ENCODE assay signal across 21 cellular contexts in genomic region chr12:12153596-12153995, GRCh38.
"Had no signal": no experiment of that assay in that cellular context is flagged by ENCODE, and none has a peak within 500 bp of the region (broad histone marks: within the 10 kb centered on the region; RNA-seq: fewer than 3 reads in every experiment).

No MANE protein-coding gene starts in this region.

- H3K36me3 Mint-ChIP-seq: activated CD8-positive, alpha-beta memory T cell treated with anti-CD3 and anti-CD28 coated beads, Interleukin-2, amount 10 ng/mL, durations not matched to agents 7 days and 5 days; activated naive CD4-positive, alpha-beta T cell treated with anti-CD3 and anti-CD28 coated beads, Interleukin-2, amount 10 ng/mL, durations not matched to agents 7 days and 5 days; naive B cell had no signal

- H3K9me3 ChIP-seq: lower lobe of right lung, sigmoid colon, upper lobe of left lung had no signal

- ATAC-seq: activated CD8-positive, alpha-beta memory T cell treated with anti-CD3 and anti-CD28 coated beads, Interleukin-2, amount 10 ng/mL, durations not matched to agents 7 days and 5 days; activated CD8-positive, alpha-beta T cell treated with anti-CD3 and anti-CD28 coated beads for 36 hours; foreskin keratinocyte; left lobe of liver; lower lobe of right lung had no signal

- H3K27ac ChIP-seq: foreskin keratinocyte, lower lobe of right lung, sigmoid colon, upper lobe of left lung, WERI-Rb-1 had no signal

- H3K27ac Mint-ChIP-seq: activated CD4-positive, alpha-beta T cell treated with anti-CD3 and anti-CD28 coated beads, Interleukin-2, amount 10 ng/mL, durations not matched to agents 7 days and 5 days; activated CD8-positive, alpha-beta memory T cell treated with anti-CD3 and anti-CD28 coated beads, Interleukin-2, amount 10 ng/mL, durations not matched to agents 7 days and 5 days; activated CD8-positive, alpha-beta T cell treated with anti-CD3 and anti-CD28 coated beads for 36 hours; activated naive CD4-positive, alpha-beta T cell treated with anti-CD3 and anti-CD28 coated beads, Interleukin-2, amount 10 ng/mL, durations not matched to agents 7 days and 5 days; naive B cell had no signal

- H3K27me3 ChIP-seq: foreskin keratinocyte, sigmoid colon, upper lobe of left lung had no signal

- DNase-seq: activated CD4-positive, alpha-beta T cell treated with anti-CD3 and anti-CD28 coated beads, Interleukin-2, amount 10 ng/mL, durations not matched to agents 7 days and 5 days; activated CD4-positive, CD25-positive, alpha-beta regulatory T cell treated with anti-CD3 and anti-CD28 coated beads, Interleukin-2, amount 50 U/mL, for 72 hours; activated CD8-positive, alpha-beta memory T cell treated with anti-CD3 and anti-CD28 coated beads, Interleukin-2, amount 10 ng/mL, durations not matched to agents 7 days and 5 days; activated CD8-positive, alpha-beta T cell treated with anti-CD3 and anti-CD28 coated beads for 36 hours; activated effector memory CD4-positive, alpha-beta T cell treated with anti-CD3 and anti-CD28 coated beads, Interleukin-2, amount 50 U/mL, for 16 hours; activated naive CD4-positive, alpha-beta T cell treated with anti-CD3 and anti-CD28 coated beads, Interleukin-2, amount 10 ng/mL, durations not matched to agents 7 days and 5 days; activated T-cell treated with anti-CD3 and anti-CD28 coated beads for 4 hours; cortex of kidney; erythroblast; foreskin keratinocyte; lower lobe of right lung; naive B cell; posterior cingulate gyrus; retina; sigmoid colon; stimulated activated CD4-positive, alpha-beta T cell treated with anti-CD3 and anti-CD28 coated beads, Interleukin-2, amount 100 ng/mL, for 48 hours; stimulated activated naive CD4-positive, alpha-beta T cell treated with Interleukin-2 at 50 U/mL for 16 hours; upper lobe of left lung; WERI-Rb-1 had no signal

- H3K4me3 ChIP-seq: lower lobe of right lung, sigmoid colon, smooth muscle cell, upper lobe of left lung had no signal

- H3K4me1 ChIP-seq: foreskin keratinocyte, lower lobe of right lung had no signal

- H3K9me3 Mint-ChIP-seq: activated CD4-positive, alpha-beta T cell treated with anti-CD3 and anti-CD28 coated beads, Interleukin-2, amount 10 ng/mL, durations not matched to agents 7 days and 5 days; activated CD8-positive, alpha-beta T cell treated with anti-CD3 and anti-CD28 coated beads for 36 hours; activated naive CD4-positive, alpha-beta T cell treated with anti-CD3 and anti-CD28 coated beads, Interleukin-2, amount 10 ng/mL, durations not matched to agents 7 days and 5 days; naive B cell had no signal

- H3K4me1 Mint-ChIP-seq: activated CD4-positive, alpha-beta T cell treated with anti-CD3 and anti-CD28 coated beads, Interleukin-2, amount 10 ng/mL, durations not matched to agents 7 days and 5 days; activated CD8-positive, alpha-beta memory T cell treated with anti-CD3 and anti-CD28 coated beads, Interleukin-2, amount 10 ng/mL, durations not matched to agents 7 days and 5 days; activated naive CD4-positive, alpha-beta T cell treated with anti-CD3 and anti-CD28 coated beads, Interleukin-2, amount 10 ng/mL, durations not matched to agents 7 days and 5 days; naive B cell had no signal

- H3K4me3 Mint-ChIP-seq: activated CD4-positive, alpha-beta T cell treated with anti-CD3 and anti-CD28 coated beads, Interleukin-2, amount 10 ng/mL, durations not matched to agents 7 days and 5 days; activated CD8-positive, alpha-beta memory T cell treated with anti-CD3 and anti-CD28 coated beads, Interleukin-2, amount 10 ng/mL, durations not matched to agents 7 days and 5 days; activated CD8-positive, alpha-beta T cell treated with anti-CD3 and anti-CD28 coated beads for 36 hours; activated naive CD4-positive, alpha-beta T cell treated with anti-CD3 and anti-CD28 coated beads, Interleukin-2, amount 10 ng/mL, durations not matched to agents 7 days and 5 days; naive B cell had no signal

- H3K27me3 Mint-ChIP-seq: activated CD8-positive, alpha-beta T cell treated with anti-CD3 and anti-CD28 coated beads for 36 hours; naive B cell had no signal

- H3K4me2 ChIP-seq: smooth muscle cell had no signal
